In genomic region chr17:73551756-73552155, GRCh38 we compare ENCODE assay signal across 10 cellular contexts.
DNase-seq lines count a peak whose midpoint lies in the region; ATAC-seq, FAIRE-seq and TF ChIP-seq lines count a peak whose summit lies in the region.
"Had no signal": no experiment of that assay in that cellular context is flagged by ENCODE, and none has a peak within 500 bp of the region (broad histone marks: within the 10 kb centered on the region; RNA-seq: fewer than 3 reads in every experiment).

No MANE protein-coding gene starts in this region.

- no peak for FAIRE-seq in GM12891 (lab: Jason Lieb, UNC)

- H3K36me3 Mint-ChIP-seq in activated CD4-positive, alpha-beta T cell treated with anti-CD3 and anti-CD28 coated beads, Interleukin-2, amount 10 ng/mL, durations not matched to agents 24 days and 14 days (ENCODE audit: low read depth): no peaks in the 10 kb centered on the region
- H3K36me3 Mint-ChIP-seq in activated naive CD8-positive, alpha-beta T cell treated with anti-CD3 and anti-CD28 coated beads, Interleukin-2, amount 50 U/mL, for 24 hours (ENCODE audit: low read depth): no peaks in the 10 kb centered on the region

- no peak overlapping the region for H3K27ac Mint-ChIP-seq in activated CD4-positive, alpha-beta T cell treated with anti-CD3 and anti-CD28 coated beads, Interleukin-2, amount 10 ng/mL, durations not matched to agents 24 days and 14 days
- no peak overlapping the region for H3K27ac Mint-ChIP-seq in activated naive CD8-positive, alpha-beta T cell treated with anti-CD3 and anti-CD28 coated beads, Interleukin-2, amount 50 U/mL, for 24 hours

- H3K27me3 Mint-ChIP-seq in activated CD4-positive, alpha-beta T cell treated with anti-CD3 and anti-CD28 coated beads, Interleukin-2, amount 10 ng/mL, durations not matched to agents 24 days and 14 days: no peaks in the 10 kb centered on the region
- H3K27me3 Mint-ChIP-seq in activated naive CD8-positive, alpha-beta T cell treated with anti-CD3 and anti-CD28 coated beads, Interleukin-2, amount 50 U/mL, for 24 hours: no peaks in the 10 kb centered on the region

- H3K4me3 Mint-ChIP-seq in activated CD4-positive, alpha-beta T cell treated with anti-CD3 and anti-CD28 coated beads, Interleukin-2, amount 10 ng/mL, durations not matched to agents 24 days and 14 days: peak overlapping the region; percentile 82
- peak overlapping the region; percentile 77 for H3K4me3 Mint-ChIP-seq in activated naive CD8-positive, alpha-beta T cell treated with anti-CD3 and anti-CD28 coated beads, Interleukin-2, amount 50 U/mL, for 24 hours

- H3K9me3 Mint-ChIP-seq in activated CD4-positive, alpha-beta T cell treated with anti-CD3 and anti-CD28 coated beads, Interleukin-2, amount 10 ng/mL, durations not matched to agents 24 days and 14 days: no peaks in the 10 kb centered on the region
- H3K9me3 Mint-ChIP-seq in activated naive CD8-positive, alpha-beta T cell treated with anti-CD3 and anti-CD28 coated beads, Interleukin-2, amount 50 U/mL, for 24 hours: no peaks in the 10 kb centered on the region

- DNase-seq in activated CD4-positive, alpha-beta T cell treated with anti-CD3 and anti-CD28 coated beads, Interleukin-2, amount 10 ng/mL, durations not matched to agents 24 days and 14 days: peak; percentile 63
- DNase-seq in activated CD4-positive, alpha-beta T cell treated with anti-CD3 and anti-CD28 coated beads, Interleukin-2, amount 50 U/mL, for 4 hours: no peak
- DNase-seq in NCI-H524 treated with DMSO at 0.1 percent for 48 hours (lab: John Stamatoyannopoulos, UW) (peak; percentile 33), Kasumi-1 (lab: John Stamatoyannopoulos, UW) (no peak), GM12891 (ENCODE audit: insufficient read length, low spot score) (no peak)
- peak; percentile 30 for DNase-seq in activated naive CD8-positive, alpha-beta T cell treated with anti-CD3 and anti-CD28 coated beads, Interleukin-2, amount 50 U/mL, for 24 hours
- DNase-seq in stimulated activated CD8-positive, alpha-beta memory T cell treated with anti-CD3 and anti-CD28 coated beads, Interleukin-4, amount 100 ng/mL, for 48 hours: peak; percentile 35
- DNase-seq: NCI-H1105, OCI-M1 had no signal

- intact Hi-C loops in activated CD4-positive, alpha-beta T cell treated with anti-CD3 and anti-CD28 coated beads, Interleukin-2, amount 10 ng/mL, durations not matched to agents 24 days and 14 days (cut with micrococcal nuclease): no loop called here

- H3K4me1 Mint-ChIP-seq in activated CD4-positive, alpha-beta T cell treated with anti-CD3 and anti-CD28 coated beads, Interleukin-2, amount 10 ng/mL, durations not matched to agents 24 days and 14 days: peaks cover 7% of the 10 kb centered on the region
- H3K4me1 Mint-ChIP-seq in activated naive CD8-positive, alpha-beta T cell treated with anti-CD3 and anti-CD28 coated beads, Interleukin-2, amount 50 U/mL, for 24 hours: peaks cover 19% of the 10 kb centered on the region

- peak; percentile 58 for ATAC-seq in activated naive CD8-positive, alpha-beta T cell treated with anti-CD3 and anti-CD28 coated beads, Interleukin-2, amount 50 U/mL, for 24 hours
- no peak for ATAC-seq in GM21737 (IDR thresholded peaks at IDR 0.05; ENCODE audit: unreplicated experiment)

- no peak for TF ChIP-seq POLR2A in GM12891 (IDR thresholded peaks at IDR 0.05; ENCODE audit: low read depth, low read length)

TF ChIP-seq in GM12891, 5 proteins besides CTCF, POLR2A, EP300 and RAD21:
- TF ChIP-seq SPI1 (IDR thresholded peaks at IDR 0.05; ENCODE audit: low read depth, low read length) (no peak), POLR2AphosphoS5 (IDR thresholded peaks at IDR 0.05; ENCODE audit: low read depth, low read length) (no peak), TAF1 (IDR thresholded peaks at IDR 0.05; ENCODE audit: low read depth, low read length) (no peak), POU2F2 (IDR thresholded peaks at IDR 0.05; ENCODE audit: low read depth, low read length) (no peak), PAX5 (IDR thresholded peaks at IDR 0.05; ENCODE audit: insufficient read depth, low read length, severe bottlenecking) (no peak)
TF ChIP-seq in GM12891: peak in this region for 0.

Comparison
In these comparisons a context has a peak if more than half of its experiments do, and no peak if none do; other contexts are left out.
1. DNase-seq: peak in activated CD4-positive, alpha-beta T cell treated with anti-CD3 and anti-CD28 coated beads, Interleukin-2, amount 10 ng/mL, durations not matched to agents 24 days and 14 days (single experiment), NCI-H524 treated with DMSO at 0.1 percent for 48 hours (single experiment), activated naive CD8-positive, alpha-beta T cell treated with anti-CD3 and anti-CD28 coated beads, Interleukin-2, amount 50 U/mL, for 24 hours (single experiment) and stimulated activated CD8-positive, alpha-beta memory T cell treated with anti-CD3 and anti-CD28 coated beads, Interleukin-4, amount 100 ng/mL, for 48 hours (single experiment); none in activated CD4-positive, alpha-beta T cell treated with anti-CD3 and anti-CD28 coated beads, Interleukin-2, amount 50 U/mL, for 4 hours (0 of 2), Kasumi-1 (0 of 2) and GM12891 (single experiment).